18 cellular contexts compared by ENCODE assay signal in the genomic region with DNA sequence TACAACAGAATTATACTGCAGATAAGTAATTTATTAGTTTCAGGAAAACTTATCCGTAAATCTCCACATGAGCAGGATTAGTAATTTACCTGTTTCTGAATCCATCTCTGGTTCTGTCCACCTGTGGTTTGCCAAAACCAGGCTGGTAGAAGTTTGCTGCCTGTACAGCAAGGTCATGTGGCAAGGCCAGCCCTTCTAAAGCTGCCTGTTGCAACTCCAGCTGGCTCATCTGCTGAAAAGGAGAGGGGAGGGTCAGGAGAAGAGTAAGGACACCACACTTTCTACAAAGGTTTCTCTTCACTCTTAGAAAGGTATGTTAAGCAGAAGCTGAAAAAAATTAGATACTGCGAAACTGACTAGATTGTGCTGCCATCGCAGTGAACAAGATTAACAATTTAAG.
"Had no signal": no experiment of that assay in that cellular context is flagged by ENCODE, and none has a peak within 500 bp of the region (broad histone marks: within the 10 kb centered on the region; RNA-seq: fewer than 3 reads in every experiment).

No MANE protein-coding gene starts in this region.

- H3K27me3 ChIP-seq: tibial nerve, vagina had no signal

- H3K4me3 ChIP-seq: coronary artery, tibial nerve, vagina had no signal

- ATAC-seq: activated CD4-positive, alpha-beta T cell treated with anti-CD3 and anti-CD28 coated beads for 36 hours; activated naive CD8-positive, alpha-beta T cell treated with anti-CD3 and anti-CD28 coated beads, Interleukin-2, amount 50 U/mL, for 24 hours; activated T-cell treated with anti-CD3 and anti-CD28 coated beads, Interleukin-2, amount 50 U/mL, for 72 hours; naive thymus-derived CD4-positive, alpha-beta T cell; stimulated activated naive CD8-positive, alpha-beta T cell treated with anti-CD3 and anti-CD28 coated beads, Interleukin-15, amount 100 ng/mL, for 72 hours had no signal

- DNase-seq: activated B cell treated with CpG ODN at 0.5 μM for 24 hours; activated CD4-positive, alpha-beta T cell treated with anti-CD3 and anti-CD28 coated beads for 36 hours; activated CD4-positive, alpha-beta T cell treated with anti-CD3 and anti-CD28 coated beads, Interleukin-2, amount 50 U/mL, for 4 hours; activated effector memory CD4-positive, alpha-beta T cell treated with Interleukin-2 at 50 U/mL for 16 hours; activated naive CD4-positive, alpha-beta T cell treated with anti-CD3 and anti-CD28 coated beads for 36 hours; activated naive CD8-positive, alpha-beta T cell treated with anti-CD3 and anti-CD28 coated beads, Interleukin-2, amount 50 U/mL, for 24 hours; activated T-cell treated with anti-CD3 and anti-CD28 coated beads, Interleukin-2, amount 50 U/mL, for 72 hours; endodermal cell; kidney; naive thymus-derived CD4-positive, alpha-beta T cell; retina; stimulated activated CD4-positive, alpha-beta T cell treated with anti-CD3 and anti-CD28 coated beads, Interleukin-12 subunit alpha, Interleukin-12 subunit beta, amount 100 ng/mL, for 4 hours; stimulated activated naive CD8-positive, alpha-beta T cell treated with anti-CD3 and anti-CD28 coated beads, Interleukin-15, amount 100 ng/mL, for 72 hours; T1000 had no signal

- H3K9me3 ChIP-seq: tibial nerve, vagina had no signal

- FAIRE-seq: astrocyte, kidney had no signal

- H3K27ac ChIP-seq: coronary artery, tibial nerve, vagina had no signal

- H3K4me1 ChIP-seq: tibial nerve, vagina had no signal
